Comparison of ENCODE assay signal across 17 cellular contexts in genomic region chr10:33749042-33749441, GRCh38.
DNase-seq lines count a peak whose midpoint lies in the region; ATAC-seq and TF ChIP-seq lines count a peak whose summit lies in the region.
"Had no signal": no experiment of that assay in that cellular context is flagged by ENCODE, and none has a peak within 500 bp of the region (broad histone marks: within the 10 kb centered on the region; RNA-seq: fewer than 3 reads in every experiment).

No MANE protein-coding gene starts in this region.

- H3K9me3 Mint-ChIP-seq in T-helper 2 cell treated with Interferon-gamma antibody and Interleukin-4, amounts not matched to agents 5 μg/mL and 100 μg/mL, for 36 hours = no peaks in the 10 kb centered on the region
- H3K9me3 Mint-ChIP-seq: CD8-positive, alpha-beta memory T cell; H9 had no signal

- no peak for TF ChIP-seq CTCF in fibroblast of pulmonary artery (IDR thresholded peaks at IDR 0.05; ENCODE audit: low read length, missing control alignments)
- TF ChIP-seq CTCF in GM13976 (IDR thresholded peaks at IDR 0.05; ENCODE audit: borderline replicate concordance, control extremely low read depth, extremely low read depth, insufficient read depth, missing control alignments) = no peak

- H3K27ac Mint-ChIP-seq in T-helper 2 cell treated with Interferon-gamma antibody and Interleukin-4, amounts not matched to agents 5 μg/mL and 100 μg/mL, for 36 hours = no peak overlapping the region
- H3K27ac Mint-ChIP-seq: CD8-positive, alpha-beta memory T cell; H9 had no signal

- ATAC-seq in left ventricle myocardium superior = peak; percentile 22
- no peak for ATAC-seq in right cardiac atrium

- H3K27me3 ChIP-seq in right cardiac atrium (ENCODE audit: control insufficient read depth, insufficient read depth) (no peaks in the 10 kb centered on the region), adipocyte (replicated peaks; ENCODE audit: control insufficient read depth, insufficient read depth, low read length) (peaks cover 5% of the 10 kb centered on the region)

- no peak overlapping the region for H3K9ac ChIP-seq in adipocyte (ENCODE audit: low read length)

- H3K36me3 ChIP-seq in adipocyte (ENCODE audit: control insufficient read depth, insufficient read depth, low read length, severe bottlenecking) = no peaks in the 10 kb centered on the region

- H3K4me1 ChIP-seq in right cardiac atrium (ENCODE audit: control insufficient read depth, insufficient read depth, low read length) (peaks cover 7% of the 10 kb centered on the region), adipocyte (ENCODE audit: control insufficient read depth, insufficient read depth, low read length) (peaks cover 7% of the 10 kb centered on the region)

- DNase-seq in left ventricle myocardium superior (no peak), right cardiac atrium (no peak), adipocyte (ENCODE audit: low read depth) (peak; percentile 23), fibroblast of pulmonary artery (ENCODE audit: low read depth) (peak; percentile 27), EL (no peak), GM13976 (ENCODE audit: low spot score) (no peak), dedifferentiated amniotic fluid mesenchymal stem cell (ENCODE audit: extremely low spot score) (no peak)
- DNase-seq in T-helper 2 cell treated with Interferon-gamma antibody and Interleukin-4, amounts not matched to agents 5 μg/mL and 100 μg/mL, for 36 hours (ENCODE audit: low spot score) = no peak
- DNase-seq: AML-193; CD8-positive, alpha-beta memory T cell; H9; Kasumi-1; NCI-H1417 treated with DMSO at 0.1 percent for 48 hours; NCI-H2029; NCI-H524; NK-92 treated with Interleukin-12 subunit alpha and Interleukin-12 subunit beta, amount 100 ng/mL, for 24 hours; PC-9 had no signal

- H3K27me3 Mint-ChIP-seq in T-helper 2 cell treated with Interferon-gamma antibody and Interleukin-4, amounts not matched to agents 5 μg/mL and 100 μg/mL, for 36 hours (ENCODE audit: low read depth) = no peaks in the 10 kb centered on the region
- H3K27me3 Mint-ChIP-seq: CD8-positive, alpha-beta memory T cell had no signal

- no peaks in the 10 kb centered on the region for H3K36me3 Mint-ChIP-seq in T-helper 2 cell treated with Interferon-gamma antibody and Interleukin-4, amounts not matched to agents 5 μg/mL and 100 μg/mL, for 36 hours (ENCODE audit: low read depth)
- H3K36me3 Mint-ChIP-seq: CD8-positive, alpha-beta memory T cell had no signal

- in situ Hi-C loops in GM13976 (cut with MboI; ENCODE audit: low sequenced_read_pairs, unreplicated experiment) = no loop called here

- H3K9me3 ChIP-seq in right cardiac atrium (ENCODE audit: control insufficient read depth, low read length) (no peaks in the 10 kb centered on the region), adipocyte (ENCODE audit: control insufficient read depth, low read length) (no peaks in the 10 kb centered on the region)

- H3K27ac ChIP-seq in right cardiac atrium (ENCODE audit: low read length) = no peak overlapping the region
- H3K27ac ChIP-seq: PC-9 had no signal

- no peaks in the 10 kb centered on the region for H3K4me1 Mint-ChIP-seq in T-helper 2 cell treated with Interferon-gamma antibody and Interleukin-4, amounts not matched to agents 5 μg/mL and 100 μg/mL, for 36 hours (ENCODE audit: low read depth)
- H3K4me1 Mint-ChIP-seq: CD8-positive, alpha-beta memory T cell; H9 had no signal

- intact Hi-C loops in left ventricle myocardium superior (cut with micrococcal nuclease) = no loop called here
- intact Hi-C loops in right cardiac atrium (cut with DNase I) = no loop called here

- no peak overlapping the region for H3K4me3 Mint-ChIP-seq in T-helper 2 cell treated with Interferon-gamma antibody and Interleukin-4, amounts not matched to agents 5 μg/mL and 100 μg/mL, for 36 hours
- H3K4me3 Mint-ChIP-seq: CD8-positive, alpha-beta memory T cell; H9 had no signal

- H3K4me3 ChIP-seq in right cardiac atrium (ENCODE audit: low read length) (no peak overlapping the region), adipocyte (ENCODE audit: low read length) (no peak overlapping the region), fibroblast of pulmonary artery (replicated peaks; ENCODE audit: low read depth, low read length) (no peak overlapping the region)
- H3K4me3 ChIP-seq: PC-9 had no signal

- 27% methylated on average over 2 of the region's 2 CpGs for WGBS in right cardiac atrium

Comparison
In these comparisons a context has a peak if more than half of its experiments do, and no peak if none do; other contexts are left out.
1. DNase-seq: peak in adipocyte (single experiment) and fibroblast of pulmonary artery (single experiment); none in left ventricle myocardium superior (single experiment), right cardiac atrium (0 of 3), EL (single experiment), GM13976 (single experiment), T-helper 2 cell treated with Interferon-gamma antibody and Interleukin-4, amounts not matched to agents 5 μg/mL and 100 μg/mL, for 36 hours (single experiment) and dedifferentiated amniotic fluid mesenchymal stem cell (single experiment).